Comparison of ENCODE assay signal across 1 cellular context in the genomic region with DNA sequence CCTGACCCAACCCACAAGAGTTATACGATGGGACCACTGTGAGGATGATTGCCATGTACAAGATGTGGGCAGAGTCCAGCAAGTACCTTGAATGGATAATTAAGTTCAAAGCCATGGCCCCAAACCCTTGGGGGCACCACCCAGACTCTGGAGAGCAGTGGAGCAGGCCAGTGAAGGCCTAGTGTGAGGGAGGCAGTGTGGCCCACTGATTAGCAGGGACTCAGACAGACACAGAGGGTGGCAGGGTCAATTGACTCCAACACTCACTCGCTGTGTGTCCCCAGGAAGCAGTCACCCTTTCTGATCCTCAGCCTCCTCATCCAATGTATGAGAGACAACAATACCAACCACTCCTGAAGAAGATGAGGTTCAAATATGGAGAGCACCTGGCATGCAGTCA.
TF ChIP-seq lines count a peak whose summit lies in the region.

No MANE protein-coding gene starts in this region.

TF ChIP-seq in HepG2, 621 proteins besides CTCF, POLR2A, EP300 and RAD21:
- TF ChIP-seq MEIS1 (CRISPR knock-in tag; IDR thresholded peaks at IDR 0.05; ENCODE audit: borderline replicate concordance) (no peak), NFKBIZ (CRISPR knock-in tag; IDR thresholded peaks at IDR 0.05) (no peak), ZNF768 (CRISPR knock-in tag; IDR thresholded peaks at IDR 0.05) (peak; percentile 76; the same call in 1 of the 2 replicates)
- TF ChIP-seq, protein P1, sequence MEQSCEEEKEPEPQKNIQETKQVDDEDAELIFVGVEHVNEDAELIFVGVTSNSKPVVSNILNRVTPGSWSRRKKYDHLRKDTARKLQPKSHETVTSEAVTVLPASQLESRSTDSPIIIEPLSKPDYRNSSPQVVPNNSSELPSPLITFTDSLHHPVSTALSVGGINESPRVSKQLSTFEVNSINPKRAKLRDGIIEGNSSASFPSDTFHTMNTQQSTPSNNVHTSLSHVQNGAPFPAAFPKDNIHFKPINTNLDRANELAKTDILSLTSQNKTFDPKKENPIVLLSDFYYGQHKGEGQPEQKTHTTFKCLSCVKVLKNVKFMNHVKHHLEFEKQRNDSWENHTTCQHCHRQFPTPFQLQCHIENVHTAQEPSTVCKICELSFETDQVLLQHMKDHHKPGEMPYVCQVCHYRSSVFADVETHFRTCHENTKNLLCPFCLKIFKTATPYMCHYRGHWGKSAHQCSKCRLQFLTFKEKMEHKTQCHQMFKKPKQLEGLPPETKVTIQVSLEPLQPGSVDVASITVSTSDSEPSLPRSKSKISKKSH (CRISPR knock-in tag; IDR thresholded peaks at IDR 0.05; ENCODE audit: borderline replicate concordance) = no peak
